In the genomic region with DNA sequence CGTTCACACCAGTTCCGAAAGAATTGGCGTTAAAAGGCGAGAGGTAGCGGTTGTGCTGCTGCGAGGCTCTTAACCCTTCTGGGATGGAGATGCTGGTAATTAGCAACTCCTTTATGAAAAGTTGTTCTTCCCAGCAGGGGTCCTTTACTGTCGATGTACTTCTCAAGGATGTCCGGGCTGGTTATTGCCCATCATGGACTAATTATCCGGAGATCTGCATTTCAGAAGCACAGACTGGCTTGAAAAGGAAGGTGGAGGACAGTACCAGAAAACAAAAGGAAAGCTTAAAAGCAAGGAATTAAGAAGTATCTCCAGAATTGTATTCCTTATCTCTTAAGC, we compare ENCODE assay signal across 8 cellular contexts. TPM values are rescaled to one million over a fixed set of nuclear protein-coding genes. Genes with fewer than 3 reads are reported as not detected.
DNase-seq lines count a peak whose midpoint lies in the region; ATAC-seq, FAIRE-seq and TF ChIP-seq lines count a peak whose summit lies in the region.

No MANE protein-coding gene starts in this region.

- H2BK5ac ChIP-seq in trophoblast cell (ENCODE audit: low read depth, low read length, poor library complexity): no peak overlapping the region

- no peaks in the 10 kb centered on the region for H3K9me1 ChIP-seq in endothelial cell of umbilical vein (replicated peaks; ENCODE audit: control insufficient read depth, extremely low read depth, insufficient read depth, low read length)

- H2AFZ ChIP-seq in endothelial cell of umbilical vein (ENCODE audit: low read depth, low read length) (peak overlapping the region; percentile 69), trophoblast cell (ENCODE audit: insufficient read depth, low read length, poor library complexity) (no peak overlapping the region)

- no peak for TF ChIP-seq POLR2A in endothelial cell of umbilical vein (IDR thresholded peaks at IDR 0.05; ENCODE audit: low read depth, low read length)

- dilution Hi-C loops in endothelial cell of umbilical vein (cut with MboI; ENCODE audit: extremely low pct_ligation_motif_present, low sequenced_read_pairs): no loop called here

- TF ChIP-seq CTCF in endothelial cell of umbilical vein (IDR thresholded peaks at IDR 0.05; ENCODE audit: extremely low read depth in 1 of 2, insufficient read depth in 1 of 2, low read depth in 1 of 2, low read length in 2 of 2): no peak

- ATAC-seq in HG03460 (IDR thresholded peaks at IDR 0.05; ENCODE audit: unreplicated experiment) (no peak), HG03196 (IDR thresholded peaks at IDR 0.05; ENCODE audit: unreplicated experiment) (no peak), HG03108 (IDR thresholded peaks at IDR 0.05; ENCODE audit: unreplicated experiment) (no peak)

- H3K79me1 ChIP-seq in trophoblast cell (ENCODE audit: low read length): no peaks in the 10 kb centered on the region

- H3K23ac ChIP-seq in trophoblast cell (ENCODE audit: low read length): no peak overlapping the region

- no peak overlapping the region for H2BK12ac ChIP-seq in trophoblast cell (ENCODE audit: low read length)

- BruUV-seq in endothelial cell of umbilical vein (replicated peaks; lab: Mats Ljungman, UMichigan): no TSS peak

- peak; percentile 31 for FAIRE-seq in endothelial cell of umbilical vein (lab: Jason Lieb, UNC)

- no peak overlapping the region for H2BK120ac ChIP-seq in trophoblast cell (ENCODE audit: insufficient read depth, low read length, poor library complexity)

- H3K4me3 ChIP-seq in endothelial cell of umbilical vein (replicated peaks in 1 of 3; ENCODE audit: insufficient read depth in 1 of 3, low read depth in 1 of 3, low read length in 3 of 3): no peak overlapping the region
- peak overlapping the region; percentile 72 for H3K4me3 ChIP-seq in trophoblast cell (ENCODE audit: low read depth, low read length)

- no peak overlapping the region for H3K4ac ChIP-seq in trophoblast cell (ENCODE audit: low read depth, low read length)

- H4K12ac ChIP-seq in trophoblast cell (ENCODE audit: low read depth, low read length): no peak overlapping the region

- no peak overlapping the region for H4K8ac ChIP-seq in trophoblast cell (ENCODE audit: low read depth, low read length)

- H4K91ac ChIP-seq in trophoblast cell (ENCODE audit: low read depth, low read length): no peak overlapping the region

- DNase-seq in NCI-H524 (lab: John Stamatoyannopoulos, UW) (peak; percentile 54 to 67), endothelial cell of umbilical vein (ENCODE audit: low read depth, low spot score) (peak; percentile 14), trophoblast cell (no peak), NCI-H1930 (lab: John Stamatoyannopoulos, UW) (no peak)

- peaks cover 25% of the 10 kb centered on the region for H3K4me1 ChIP-seq in ES-I3 (ENCODE audit: insufficient read depth, low read length)
- H3K4me1 ChIP-seq in endothelial cell of umbilical vein (ENCODE audit: control insufficient read depth, extremely low read depth, insufficient read depth, low read length): no peaks in the 10 kb centered on the region
- peaks cover 0 to 2% of the 10 kb centered on the region in 2 experiments for H3K4me1 ChIP-seq in trophoblast cell (ENCODE audit: control insufficient read depth in 1 of 2, insufficient read depth in 2 of 2, low read length in 2 of 2)

- H3K9ac ChIP-seq in ES-I3 (ENCODE audit: low read depth, low read length): peak overlapping the region; percentile 60
- H3K9ac ChIP-seq in endothelial cell of umbilical vein (replicated peaks; ENCODE audit: extremely low read depth, insufficient read depth, low read length): no peak overlapping the region
- no peak overlapping the region for H3K9ac ChIP-seq in trophoblast cell (ENCODE audit: low read length)

- no peak overlapping the region for H3K27ac ChIP-seq in endothelial cell of umbilical vein (ENCODE audit: insufficient read depth, low read depth, low read length)
- no peak overlapping the region for H3K27ac ChIP-seq in trophoblast cell (ENCODE audit: low read depth, low read length)

- POLR2A ChIA-PET in endothelial cell of umbilical vein (lab: Charles Lee): no interaction called here

- no peaks in the 10 kb centered on the region for H4K20me1 ChIP-seq in endothelial cell of umbilical vein (replicated peaks; ENCODE audit: control insufficient read depth, extremely low read depth, insufficient read depth, low read length)

- no peak overlapping the region for H2AK5ac ChIP-seq in trophoblast cell (ENCODE audit: low read length)

- H3K18ac ChIP-seq in trophoblast cell (ENCODE audit: low read length): no peak overlapping the region

- H3K36me3 ChIP-seq in ES-I3 (ENCODE audit: insufficient read depth, low read length): no peaks in the 10 kb centered on the region; the same call in 1 of the 2 replicates
- H3K36me3 ChIP-seq in endothelial cell of umbilical vein (ENCODE audit: control insufficient read depth in 2 of 2, extremely low read depth in 1 of 2, insufficient read depth in 2 of 2, low read length in 2 of 2): no peaks in the 10 kb centered on the region
- H3K36me3 ChIP-seq in trophoblast cell (ENCODE audit: control insufficient read depth in 1 of 2, insufficient read depth in 2 of 2, low read length in 2 of 2): no peaks in the 10 kb centered on the region

- H3K9me3 ChIP-seq in ES-I3 (ENCODE audit: control insufficient read depth, insufficient read depth, low read length): no peaks in the 10 kb centered on the region
- H3K9me3 ChIP-seq in endothelial cell of umbilical vein (replicated peaks; ENCODE audit: control insufficient read depth, insufficient read depth, low read length): no peaks in the 10 kb centered on the region
- H3K9me3 ChIP-seq in trophoblast cell (ENCODE audit: insufficient read depth, low read depth, low read length): peaks cover 4% of the 10 kb centered on the region

- H3K79me2 ChIP-seq in endothelial cell of umbilical vein (ENCODE audit: control insufficient read depth, insufficient read depth, low read length) (no peaks in the 10 kb centered on the region), trophoblast cell (ENCODE audit: control insufficient read depth, insufficient read depth, low read length, poor library complexity) (no peaks in the 10 kb centered on the region)

- intact Hi-C loops in endothelial cell of umbilical vein (cut with micrococcal nuclease): loop anchor here (2.0 to 5.0 kb wide), 3 partner anchors 59 to 273 kb away; a partner anchor contains a TSS

- CTCF ChIA-PET in endothelial cell of umbilical vein (lab: Charles Lee): interaction anchor here (0.7 to 3.4 kb wide), 4 partner anchors 8 to 538 kb away, joined by 3 to 13 read pairs (median 4); no protein-coding TSS in a partner anchor

- no peak overlapping the region for H3K14ac ChIP-seq in trophoblast cell (ENCODE audit: low read length)

- no CpG with 5 or more reads among the region's 9 CpGs for WGBS in trophoblast cell (ENCODE audit: extremely low coverage, insufficient coverage, insufficient read length)

- H3K27me3 ChIP-seq in endothelial cell of umbilical vein (ENCODE audit: control insufficient read depth in 2 of 2, insufficient read depth in 2 of 2, low read length in 2 of 2) (peaks cover 0 to 13% of the 10 kb centered on the region in 2 experiments), trophoblast cell (ENCODE audit: insufficient read depth, low read length) (peaks cover 29% of the 10 kb centered on the region)

- H3K4me2 ChIP-seq in endothelial cell of umbilical vein (ENCODE audit: insufficient read depth, low read length): peak overlapping the region; percentile 18
- H3K4me2 ChIP-seq in trophoblast cell (ENCODE audit: low read length): peak overlapping the region; percentile 100

TF ChIP-seq in endothelial cell of umbilical vein, 7 proteins besides CTCF, POLR2A, EP300 and RAD21:
- TF ChIP-seq MYC (IDR thresholded peaks at IDR 0.05; ENCODE audit: low read depth, low read length) (no peak), POLR2AphosphoS5 (IDR thresholded peaks at IDR 0.05; ENCODE audit: insufficient read depth, low read depth, low read length) (no peak), EZH2 (IDR thresholded peaks at IDR 0.05; ENCODE audit: borderline replicate concordance, low read depth, low read length, severe bottlenecking) (no peak), FOS (IDR thresholded peaks at IDR 0.05; ENCODE audit: borderline replicate concordance, insufficient read depth, low read length) (no peak), GATA2 (IDR thresholded peaks at IDR 0.05; ENCODE audit: insufficient read depth, insufficient read length, low read depth, low read length) (no peak), JUN (IDR thresholded peaks at IDR 0.05; ENCODE audit: borderline replicate concordance, insufficient read depth, insufficient read length, low read depth) (no peak)
- TF ChIP-seq, protein P1, sequence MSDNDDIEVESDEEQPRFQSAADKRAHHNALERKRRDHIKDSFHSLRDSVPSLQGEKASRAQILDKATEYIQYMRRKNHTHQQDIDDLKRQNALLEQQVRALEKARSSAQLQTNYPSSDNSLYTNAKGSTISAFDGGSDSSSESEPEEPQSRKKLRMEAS (IDR thresholded peaks at IDR 0.05; ENCODE audit: insufficient read depth, insufficient read length): no peak
TF ChIP-seq in endothelial cell of umbilical vein: peak in this region for 0.

RNA-seq across cellular contexts. Expression of a gene that starts 1.4 kb away (rescaled TPM):
- total RNA-seq in endothelial cell of umbilical vein: 5.6 and 7.0 TPM in 2 replicates
- 1.8 and 2.2 TPM in 2 replicates for polyA plus RNA-seq in endothelial cell of umbilical vein
- polyA plus RNA-seq in endothelial cell of umbilical vein (2011; cell fraction: cytosol; rRNA removed): 1.4 and 2.1 TPM in 2 replicates
- 1.1 and 1.2 TPM in 2 replicates for polyA plus RNA-seq in endothelial cell of umbilical vein (2011; cell fraction: nucleus; rRNA removed)
- polyA plus RNA-seq in endothelial cell of umbilical vein (2012): 6.2 and 7.4 TPM in 2 replicates
- polyA minus RNA-seq in endothelial cell of umbilical vein: 2.5 and 6.5 TPM in 2 replicates
- polyA minus RNA-seq in endothelial cell of umbilical vein (2011; cell fraction: cytosol; rRNA and poly(A)+ RNA removed): 3.3 TPM
- polyA minus RNA-seq in endothelial cell of umbilical vein (2011; cell fraction: nucleus; rRNA and poly(A)+ RNA removed): 2.6 and 3.8 TPM in 2 replicates
- 8.2 and 9.8 TPM in 2 replicates for polyA plus RNA-seq in trophoblast cell (2013)

Comparison
In these comparisons a context has a peak if more than half of its experiments do, and no peak if none do; other contexts are left out.
1. DNase-seq: peak in NCI-H524 (2 of 2) and endothelial cell of umbilical vein (single experiment); none in trophoblast cell (0 of 2) and NCI-H1930 (0 of 2).